In the genomic region with DNA sequence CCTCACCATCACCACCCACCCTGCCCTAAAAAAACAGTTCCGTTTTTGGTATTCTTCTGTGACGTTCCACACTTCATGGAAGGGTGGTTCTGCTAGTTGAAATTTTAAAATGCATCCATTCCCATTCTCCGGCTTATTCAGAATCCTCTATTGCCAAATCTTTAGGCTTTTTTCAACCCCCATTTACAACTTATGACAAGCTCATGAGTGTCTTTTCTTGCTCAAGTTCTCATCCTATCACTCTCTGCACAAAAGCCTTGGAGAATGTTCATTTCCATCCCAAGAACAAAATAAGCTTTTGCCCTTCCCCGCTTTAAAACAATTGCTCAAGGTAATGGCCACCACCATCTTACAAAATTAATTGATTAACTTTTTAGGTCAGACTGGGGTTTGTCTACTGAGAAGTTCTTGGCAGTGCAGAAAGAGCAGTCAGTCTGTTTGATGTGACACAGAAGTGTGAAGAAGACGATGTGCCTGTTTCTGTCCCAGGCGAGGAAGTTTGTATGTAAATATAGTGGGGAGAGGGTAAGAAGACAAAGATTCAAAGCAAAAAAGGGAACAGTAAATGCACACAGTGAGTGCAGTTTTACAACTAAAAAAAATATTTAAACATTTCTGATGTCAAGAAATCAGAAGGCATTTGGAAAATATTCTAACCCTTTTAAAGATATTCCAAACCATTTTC, we compare ENCODE assay signal across 13 cellular contexts.
DNase-seq lines count a peak whose midpoint lies in the region; ATAC-seq and TF ChIP-seq lines count a peak whose summit lies in the region.
"Had no signal": no experiment of that assay in that cellular context is flagged by ENCODE, and none has a peak within 500 bp of the region (broad histone marks: within the 10 kb centered on the region; RNA-seq: fewer than 3 reads in every experiment).

No MANE protein-coding gene starts in this region.

- ATAC-seq in GM18909 (IDR thresholded peaks at IDR 0.05; ENCODE audit: poor library complexity, unreplicated experiment) (peak; percentile 71), GM21619 (IDR thresholded peaks at IDR 0.05; ENCODE audit: unreplicated experiment) (peak; percentile 57), HG03175 (IDR thresholded peaks at IDR 0.05; ENCODE audit: unreplicated experiment) (peak; percentile 52), lower lobe of right lung (no peak)
- no peak for ATAC-seq in activated CD4-positive, CD25-positive, alpha-beta regulatory T cell treated with anti-CD3 and anti-CD28 coated beads, Interleukin-2, amount 50 U/mL, for 24 hours
- ATAC-seq: activated CD4-positive, alpha-beta T cell treated with anti-CD3 and anti-CD28 coated beads for 36 hours; stimulated activated naive CD8-positive, alpha-beta T cell treated with anti-CD3 and anti-CD28 coated beads, Interleukin-15, amount 100 ng/mL, for 72 hours had no signal

- no peaks in the 10 kb centered on the region for H3K9me3 ChIP-seq in lower lobe of right lung

- DNase-seq in lower lobe of right lung (no peak), HuH-7 (ENCODE audit: low spot score) (no peak), KG1 (lab: John Stamatoyannopoulos, UW) (no peak)
- DNase-seq: activated CD4-positive, alpha-beta T cell treated with anti-CD3 and anti-CD28 coated beads for 36 hours; GOT3; NCI-H1048; stimulated activated CD4-positive, alpha-beta T cell treated with anti-CD3 and anti-CD28 coated beads, Interleukin-4, amount 100 ng/mL, for 24 hours; stimulated activated naive CD8-positive, alpha-beta T cell treated with anti-CD3 and anti-CD28 coated beads, Interleukin-15, amount 100 ng/mL, for 72 hours had no signal

- H3K36me3 ChIP-seq in lower lobe of right lung: no peaks in the 10 kb centered on the region

- intact Hi-C loops in lower lobe of right lung (cut with DNase I): no loop called here

- TF ChIP-seq CTCF in lower lobe of right lung (IDR thresholded peaks at IDR 0.05): no peak

- H3K27ac ChIP-seq in lower lobe of right lung: peak overlapping the region; percentile 4
- H3K27ac ChIP-seq: SK-N-MC had no signal

- H3K27me3 ChIP-seq in lower lobe of right lung (ENCODE audit: low read depth): no peaks in the 10 kb centered on the region

- H3K4me3 ChIP-seq in lower lobe of right lung: no peak overlapping the region
- H3K4me3 ChIP-seq: SK-N-MC had no signal

- no peaks in the 10 kb centered on the region for H3K4me1 ChIP-seq in lower lobe of right lung

Comparison
In these comparisons a context has a peak if more than half of its experiments do, and no peak if none do; other contexts are left out.
1. ATAC-seq: peak in GM18909 (single experiment), GM21619 (single experiment) and HG03175 (single experiment); none in lower lobe of right lung (0 of 2) and activated CD4-positive, CD25-positive, alpha-beta regulatory T cell treated with anti-CD3 and anti-CD28 coated beads, Interleukin-2, amount 50 U/mL, for 24 hours (0 of 2).